Comparison of ENCODE assay signal across 20 cellular contexts in genomic region chr16:90121846-90122245, GRCh38. TPM values are rescaled to one million over a fixed set of nuclear protein-coding genes. Genes with fewer than 3 reads are reported as not detected.
"Had no signal": no experiment of that assay in that cellular context is flagged by ENCODE, and none has a peak within 500 bp of the region (broad histone marks: within the 10 kb centered on the region; RNA-seq: fewer than 3 reads in every experiment).

No MANE protein-coding gene starts in this region.

RNA-seq across cellular contexts. Expression of gene PRDM7, which starts 44.7 kb away (rescaled TPM):
- total RNA-seq: activated naive CD4-positive, alpha-beta T cell treated with anti-CD3 and anti-CD28 coated beads for 36 hours; activated naive CD4-positive, alpha-beta T cell treated with anti-CD3 and anti-CD28 coated beads, Interleukin-2, amount 50 U/mL, for 72 hours; activated naive CD8-positive, alpha-beta T cell treated with anti-CD3 and anti-CD28 coated beads for 36 hours; activated naive CD8-positive, alpha-beta T cell treated with anti-CD3 and anti-CD28 coated beads, Interleukin-2, amount 10 ng/mL, durations not matched to agents 7 days and 5 days; activated T-cell treated with anti-CD3 and anti-CD28 coated beads, Interleukin-2, amount 50 U/mL, for 4 hours; activated T-cell treated with anti-CD3 and anti-CD28 coated beads, Interleukin-2, amount 50 U/mL, for 72 hours; activated T-helper 1 cell treated with anti-CD3 and anti-CD28 coated beads, Interleukin-12 subunit alpha, Interleukin-12 subunit beta, Interleukin-2, Interleukin-4 antibody, amounts not matched to agents 30 ng/mL and 10 ng/mL and 1 ng/mL, durations not matched to agents 14 hours and 24 hours and 36 hours; activated T-helper 2 cell treated with anti-CD3 and anti-CD28 coated beads, Interferon-gamma antibody, Interleukin-2, Interleukin-4, amounts not matched to agents 10 μg/mL and 5 μg/mL and 100 μg/mL, durations not matched to agents 14 hours and 24 hours and 36 hours; adrenal gland; aorta; ascending aorta; astrocyte; body of pancreas; breast epithelium; bronchial epithelial cell; cardiac muscle cell; cardiac septum; cerebellum; chondrocyte had no signal
- polyA plus RNA-seq: adipose tissue, adrenal gland, aorta, cardiac muscle cell had no signal
